In the genomic region with DNA sequence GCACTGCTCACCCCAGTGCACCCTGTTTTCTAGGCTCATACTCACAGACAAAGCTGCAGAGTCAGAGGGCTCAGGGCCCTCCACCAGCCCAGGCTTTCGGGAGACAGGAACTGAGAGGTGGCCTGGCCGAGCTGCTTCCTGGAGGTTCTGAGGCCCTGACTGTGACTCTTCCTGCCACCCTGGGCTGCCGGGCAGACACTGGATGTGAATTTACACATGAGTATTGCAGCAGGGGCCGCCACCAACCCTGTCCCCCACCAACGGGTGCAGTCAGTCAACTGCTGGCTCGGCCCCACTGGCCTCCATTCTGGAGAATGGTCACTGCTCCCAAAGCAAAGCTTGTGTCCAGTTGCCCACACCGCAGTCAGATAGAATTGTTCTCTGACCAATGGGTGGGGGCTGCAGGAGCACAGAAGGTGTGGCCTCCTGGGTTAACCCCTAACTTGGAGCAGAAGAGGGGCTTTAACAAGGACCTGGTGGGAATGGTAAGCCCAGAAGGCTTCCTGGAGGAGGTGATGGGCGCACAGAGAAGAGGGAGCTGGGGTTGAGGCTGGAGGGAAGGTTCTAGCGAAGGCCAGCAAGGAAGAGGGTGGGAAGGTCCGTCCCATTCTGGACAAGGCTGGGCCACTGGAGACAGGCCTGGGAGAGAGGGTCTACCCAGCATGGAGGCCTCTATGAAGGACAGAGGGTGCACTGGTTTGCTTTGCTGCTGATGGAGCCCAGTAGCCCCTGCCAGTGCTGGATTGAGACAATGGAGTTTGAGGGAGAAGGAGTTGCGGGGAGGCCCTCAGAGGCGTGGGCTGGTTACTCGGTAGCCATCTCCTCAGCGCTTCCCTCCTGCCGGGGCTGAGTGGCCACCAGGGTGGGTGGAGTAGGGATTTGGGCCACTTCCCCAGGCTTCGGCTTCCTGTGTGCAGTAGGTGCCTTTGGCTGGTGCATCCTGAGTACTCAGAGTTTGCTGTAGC, we compare ENCODE assay signal across 14 cellular contexts.
DNase-seq lines count a peak whose midpoint lies in the region; ATAC-seq and TF ChIP-seq lines count a peak whose summit lies in the region.
"Had no signal": no experiment of that assay in that cellular context is flagged by ENCODE, and none has a peak within 500 bp of the region (broad histone marks: within the 10 kb centered on the region; RNA-seq: fewer than 3 reads in every experiment).

No MANE protein-coding gene starts in this region.

- H3K27ac ChIP-seq in Peyer's patch: no peak overlapping the region
- no peak overlapping the region for H3K27ac ChIP-seq in upper lobe of right lung
- H3K27ac ChIP-seq in neural progenitor cell: no peak overlapping the region

- H3K4me3 ChIP-seq in Peyer's patch (no peak overlapping the region), lower leg skin (ENCODE audit: low read depth, poor library complexity, severe bottlenecking) (no peak overlapping the region), upper lobe of right lung (no peak overlapping the region), neural progenitor cell (no peak overlapping the region)
- H3K4me3 ChIP-seq: HAP-1 had no signal

- H4K20me1 ChIP-seq in neural progenitor cell (ENCODE audit: low read depth): no peaks in the 10 kb centered on the region

- no peaks in the 10 kb centered on the region for H3K27me3 ChIP-seq in Peyer's patch
- H3K27me3 ChIP-seq in upper lobe of right lung: peaks cover 10% of the 10 kb centered on the region
- no peaks in the 10 kb centered on the region for H3K27me3 ChIP-seq in neural progenitor cell

- H3K9ac ChIP-seq in neural progenitor cell: no peak overlapping the region

- 66 to 77% methylated on average over 14 to 16 of the region's 16 CpGs for WGBS in lower leg skin, 2 donors

- no peak overlapping the region for H2AFZ ChIP-seq in neural progenitor cell (replicated peaks)

- H3K4me1 ChIP-seq in Peyer's patch: no peaks in the 10 kb centered on the region
- H3K4me1 ChIP-seq in upper lobe of right lung: no peaks in the 10 kb centered on the region
- H3K4me1 ChIP-seq in neural progenitor cell: no peaks in the 10 kb centered on the region
- H3K4me1 ChIP-seq: HAP-1 had no signal

- H3K36me3 Mint-ChIP-seq in neural progenitor cell: no peaks in the 10 kb centered on the region
- H3K36me3 Mint-ChIP-seq: immature natural killer cell had no signal

- no peaks in the 10 kb centered on the region for H3K79me2 ChIP-seq in neural progenitor cell (ENCODE audit: low read depth)

- H3K36me3 ChIP-seq in Peyer's patch (no peaks in the 10 kb centered on the region), upper lobe of right lung (no peaks in the 10 kb centered on the region), neural progenitor cell (no peaks in the 10 kb centered on the region)
- H3K36me3 ChIP-seq: HAP-1 had no signal

- no peak overlapping the region for H3K27ac Mint-ChIP-seq in neural progenitor cell
- H3K27ac Mint-ChIP-seq: nephron progenitor cell had no signal

- H3K4me2 ChIP-seq in neural progenitor cell: no peak overlapping the region

- intact Hi-C loops in Right ventricle myocardium superior (cut with DNase I): no loop called here
- intact Hi-C loops in left cardiac atrium (cut with DNase I): no loop called here
- intact Hi-C loops in lower leg skin (cut with DNase I; ENCODE audit: low total_unique reads): no loop called here
- intact Hi-C loops in upper lobe of right lung (cut with DNase I): no loop called here

- H3K27me3 Mint-ChIP-seq in neural progenitor cell (ENCODE audit: insufficient read depth, low read depth): peaks cover 11% of the 10 kb centered on the region

- H3F3A ChIP-seq in neural progenitor cell (ENCODE audit: low read depth): no peaks in the 10 kb centered on the region

- TF ChIP-seq CTCF in Peyer's patch (IDR thresholded peaks at IDR 0.05) (no peak), lower leg skin (IDR thresholded peaks at IDR 0.05) (no peak), upper lobe of right lung (IDR thresholded peaks at IDR 0.05) (no peak), neural progenitor cell (IDR thresholded peaks at IDR 0.05) (no peak)

- no peak overlapping the region for H3K4me3 Mint-ChIP-seq in neural progenitor cell
- H3K4me3 Mint-ChIP-seq: immature natural killer cell, nephron progenitor cell had no signal

- H3K9me3 ChIP-seq in Peyer's patch (no peaks in the 10 kb centered on the region), upper lobe of right lung (no peaks in the 10 kb centered on the region), neural progenitor cell (ENCODE audit: low read depth) (no peaks in the 10 kb centered on the region)
- H3K9me3 ChIP-seq: HAP-1 had no signal

- DNase-seq in Right ventricle myocardium superior: peak; percentile 33
- DNase-seq in left cardiac atrium: no peak
- DNase-seq in Peyer's patch: peak; percentile 8 to 30 (median 28)
- peak; percentile 7 to 70 for DNase-seq in lower leg skin (ENCODE audit: low spot score in 2 of 2)
- peak; percentile 59 for DNase-seq in upper lobe of right lung
- no peak for DNase-seq in MV-4-11 (lab: John Stamatoyannopoulos, UW)
- DNase-seq in neural progenitor cell (ENCODE audit: low spot score): no peak
- DNase-seq: activated CD4-positive, alpha-beta T cell treated with anti-CD3 and anti-CD28 coated beads, Interleukin-2, amount 50 U/mL, for 48 hours; immature natural killer cell; NCI-H187 treated with DMSO at 0.1 percent for 48 hours; NCI-H510A treated with DMSO at 0.1 percent for 48 hours; nephron progenitor cell had no signal

- no peak for ATAC-seq in Right ventricle myocardium superior (ENCODE audit: poor library complexity)
- ATAC-seq in left cardiac atrium: no peak
- no peak for ATAC-seq in upper lobe of right lung
- ATAC-seq in GM18861 (IDR thresholded peaks at IDR 0.05; ENCODE audit: unreplicated experiment): no peak

- TF ChIP-seq POLR2A in Peyer's patch (IDR thresholded peaks at IDR 0.05) (no peak), lower leg skin (IDR thresholded peaks at IDR 0.05) (no peak)

- H3K9me3 Mint-ChIP-seq in neural progenitor cell: peaks cover 6% of the 10 kb centered on the region
- H3K9me3 Mint-ChIP-seq: immature natural killer cell had no signal

- no peaks in the 10 kb centered on the region for H3K4me1 Mint-ChIP-seq in neural progenitor cell

Comparison
In these comparisons a context has a peak if more than half of its experiments do, and no peak if none do; other contexts are left out.
1. DNase-seq: peak in Right ventricle myocardium superior (single experiment), Peyer's patch (3 of 3), lower leg skin (2 of 2) and upper lobe of right lung (single experiment); none in left cardiac atrium (single experiment), MV-4-11 (single experiment) and neural progenitor cell (single experiment).